12 cellular contexts compared by ENCODE assay signal in the genomic region with DNA sequence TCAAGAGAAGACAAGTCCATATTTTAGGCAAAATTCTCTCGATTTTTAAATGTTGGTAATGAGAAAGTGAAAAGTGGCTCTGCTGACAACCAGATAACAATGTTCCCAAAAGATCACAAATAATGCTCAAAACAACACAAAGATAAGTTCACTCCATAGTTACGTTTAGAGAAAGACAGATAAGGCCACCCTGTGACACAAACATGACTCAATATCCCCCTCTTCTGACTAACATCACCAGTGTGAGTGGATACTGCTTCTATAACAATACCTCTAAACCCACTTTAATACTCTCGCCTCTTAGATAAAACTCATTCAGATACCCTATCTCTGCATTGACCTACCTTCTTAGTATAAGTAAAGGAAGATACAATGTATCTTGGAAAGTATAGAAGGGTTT.
DNase-seq lines count a peak whose midpoint lies in the region; ATAC-seq lines count a peak whose summit lies in the region.
"Had no signal": no experiment of that assay in that cellular context is flagged by ENCODE, and none has a peak within 500 bp of the region (broad histone marks: within the 10 kb centered on the region; RNA-seq: fewer than 3 reads in every experiment).

No MANE protein-coding gene starts in this region.

- DNase-seq in DMS53 treated with DMSO at 0.1 percent for 48 hours (lab: John Stamatoyannopoulos, UW; ENCODE audit: unreplicated experiment) (peak; percentile 34), NCI-H1092 (lab: John Stamatoyannopoulos, UW) (peak; percentile 8), astrocyte of the hippocampus (ENCODE audit: low read depth, low spot score) (peak; percentile 8), medulla oblongata (ENCODE audit: extremely low spot score) (peak; percentile 27), AML-193 (lab: John Stamatoyannopoulos, UW) (no peak)
- DNase-seq in central memory CD4-positive, alpha-beta T cell: no peak
- DNase-seq: activated T-cell treated with anti-CD3 and anti-CD28 coated beads for 4 hours, GDM1, NCI-H774, T-helper 9 cell had no signal

- ATAC-seq in HG02973 (IDR thresholded peaks at IDR 0.05; ENCODE audit: unreplicated experiment): no peak
- no peak for ATAC-seq in GM21526 (IDR thresholded peaks at IDR 0.05; ENCODE audit: low FRiP score, unreplicated experiment)

Comparison
In these comparisons a context has a peak if more than half of its experiments do, and no peak if none do; other contexts are left out.
1. DNase-seq: peak in DMS53 treated with DMSO at 0.1 percent for 48 hours (single experiment), NCI-H1092 (single experiment), astrocyte of the hippocampus (single experiment) and medulla oblongata (single experiment); none in central memory CD4-positive, alpha-beta T cell (single experiment) and AML-193 (0 of 2).